In the genomic region with DNA sequence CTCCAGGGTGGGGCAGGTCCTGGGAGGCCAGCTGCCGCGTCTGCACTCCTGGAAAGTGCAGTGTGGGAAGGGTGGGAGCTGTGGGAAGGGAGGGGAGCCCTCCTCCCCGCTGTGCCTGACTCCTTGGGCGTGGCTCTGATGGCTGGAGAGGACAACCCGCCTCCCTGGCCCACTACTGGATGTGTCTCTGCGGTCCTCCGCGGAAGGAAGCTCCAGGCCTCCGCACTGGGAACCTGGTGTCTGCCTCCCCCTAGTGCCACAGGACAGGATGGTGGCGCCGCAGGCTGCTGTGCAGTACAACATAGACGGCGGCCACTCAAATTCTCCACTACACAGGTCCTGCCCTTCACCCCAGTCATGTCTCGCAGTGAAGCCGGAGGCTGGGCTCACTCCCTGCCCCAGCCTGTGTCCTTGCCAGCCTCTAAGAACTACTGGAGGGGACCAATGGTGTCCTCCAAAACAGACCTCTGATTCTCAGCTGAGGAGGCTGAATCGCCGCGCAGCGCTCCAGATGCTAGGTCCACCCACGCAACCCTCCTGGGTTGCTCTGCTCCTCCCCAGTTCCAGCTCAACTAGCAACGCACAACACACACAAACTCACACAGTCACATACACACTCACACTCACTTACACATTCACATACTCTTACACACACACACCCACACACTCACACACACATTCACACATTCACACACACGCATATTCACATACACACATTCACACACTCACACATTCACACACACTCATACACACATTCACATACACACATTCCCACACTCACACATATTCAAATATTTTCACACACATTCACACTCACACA, we compare ENCODE assay signal across 8 cellular contexts. TPM values are rescaled to one million over a fixed set of nuclear protein-coding genes. Genes with fewer than 3 reads are reported as not detected.
DNase-seq lines count a peak whose midpoint lies in the region; ATAC-seq lines count a peak whose summit lies in the region.

No MANE protein-coding gene starts in this region.

- H3K27ac Mint-ChIP-seq in activated naive CD4-positive, alpha-beta T cell treated with anti-CD3 and anti-CD28 coated beads, Interleukin-2, amount 10 ng/mL, durations not matched to agents 7 days and 5 days = no peak overlapping the region

- H3K27me3 Mint-ChIP-seq in activated naive CD4-positive, alpha-beta T cell treated with anti-CD3 and anti-CD28 coated beads, Interleukin-2, amount 10 ng/mL, durations not matched to agents 7 days and 5 days = peaks cover 46% of the 10 kb centered on the region

- DNase-seq in D341Med (ENCODE audit: low spot score) (peak; percentile 89), NOMO-1 (lab: John Stamatoyannopoulos, UW; ENCODE audit: unreplicated experiment in 2 of 2) (peak; percentile 33 to 75), Right ventricle myocardium superior (peak; percentile 88), posterior vena cava (ENCODE audit: low spot score) (peak; percentile 92), GF-D8 (lab: John Stamatoyannopoulos, UW) (no peak), OCI-M2 (lab: John Stamatoyannopoulos, UW; ENCODE audit: unreplicated experiment) (no peak)
- peak; percentile 70 for DNase-seq in activated naive CD4-positive, alpha-beta T cell treated with anti-CD3 and anti-CD28 coated beads, Interleukin-2, amount 10 ng/mL, durations not matched to agents 7 days and 5 days

- H3K9me3 Mint-ChIP-seq in activated naive CD4-positive, alpha-beta T cell treated with anti-CD3 and anti-CD28 coated beads, Interleukin-2, amount 10 ng/mL, durations not matched to agents 7 days and 5 days = no peaks in the 10 kb centered on the region

- ATAC-seq in HG03095 (IDR thresholded peaks at IDR 0.05; ENCODE audit: unreplicated experiment) = peak; percentile 69
- peak; percentile 93 for ATAC-seq in Right ventricle myocardium superior (ENCODE audit: poor library complexity)

- H3K4me1 Mint-ChIP-seq in activated naive CD4-positive, alpha-beta T cell treated with anti-CD3 and anti-CD28 coated beads, Interleukin-2, amount 10 ng/mL, durations not matched to agents 7 days and 5 days = peaks cover 14% of the 10 kb centered on the region

- intact Hi-C loops in Right ventricle myocardium superior (cut with DNase I) = loop anchor here (5.0 kb wide), 1 partner anchor 367 kb away; no protein-coding TSS in a partner anchor
- intact Hi-C loops in posterior vena cava (cut with DNase I) = loop anchor here (10.0 kb wide), 2 partner anchors 365 to 385 kb away; no protein-coding TSS in a partner anchor

- CTCF ChIA-PET in activated naive CD4-positive, alpha-beta T cell treated with anti-CD3 and anti-CD28 coated beads, Interleukin-2, amount 10 ng/mL, durations not matched to agents 7 days and 5 days (lab: Charles Lee) = interaction anchor here (1.1 to 7.5 kb wide), 13 partner anchors 10 to 386 kb away, joined by 3 to 270 read pairs (median 5); partner anchors contain the start of gene FXYD2

- H3K4me3 Mint-ChIP-seq in activated naive CD4-positive, alpha-beta T cell treated with anti-CD3 and anti-CD28 coated beads, Interleukin-2, amount 10 ng/mL, durations not matched to agents 7 days and 5 days = no peak overlapping the region

- H3K36me3 Mint-ChIP-seq in activated naive CD4-positive, alpha-beta T cell treated with anti-CD3 and anti-CD28 coated beads, Interleukin-2, amount 10 ng/mL, durations not matched to agents 7 days and 5 days = no peaks in the 10 kb centered on the region

RNA-seq across cellular contexts. Expression of gene DSCAML1, which starts 12.4 kb away (rescaled TPM):
- total RNA-seq in Right ventricle myocardium superior (0.83 TPM), posterior vena cava (1 to 10 TPM; 1.2 to 1.5 TPM)

RNA-seq across cellular contexts. Expression of gene FXYD2, which starts 15.1 kb away (rescaled TPM):
- total RNA-seq in Right ventricle myocardium superior (1.4 TPM), posterior vena cava (1 to 10 TPM; 3.6 to 4.5 TPM)

Comparison
In these comparisons a context has a peak if more than half of its experiments do, and no peak if none do; other contexts are left out.
1. DNase-seq: peak in D341Med (single experiment), NOMO-1 (2 of 2), activated naive CD4-positive, alpha-beta T cell treated with anti-CD3 and anti-CD28 coated beads, Interleukin-2, amount 10 ng/mL, durations not matched to agents 7 days and 5 days (single experiment), Right ventricle myocardium superior (single experiment) and posterior vena cava (single experiment); none in GF-D8 (single experiment) and OCI-M2 (single experiment).